19 cellular contexts compared by ENCODE assay signal in genomic region chr5:17090839-17091238, GRCh38.
"Had no signal": no experiment of that assay in that cellular context is flagged by ENCODE, and none has a peak within 500 bp of the region (broad histone marks: within the 10 kb centered on the region; RNA-seq: fewer than 3 reads in every experiment).

No MANE protein-coding gene starts in this region.

- H3K4me1 ChIP-seq: left lung had no signal

- DNase-seq: activated CD4-positive, alpha-beta memory T cell treated with anti-CD3 and anti-CD28 coated beads for 36 hours; activated CD4-positive, alpha-beta T cell treated with anti-CD3 and anti-CD28 coated beads for 48 hours; activated CD4-positive, CD25-positive, alpha-beta regulatory T cell; activated naive CD4-positive, alpha-beta T cell treated with Interleukin-2 at 50 U/mL for 16 hours; activated naive CD8-positive, alpha-beta T cell treated with anti-CD3 and anti-CD28 coated beads for 36 hours; activated T-cell treated with anti-CD3 and anti-CD28 coated beads, Interleukin-2, amount 50 U/mL, for 48 hours; central memory CD4-positive, alpha-beta T cell; effector memory CD8-positive, alpha-beta T cell; foreskin melanocyte; immature natural killer cell; left lung; naive thymus-derived CD8-positive, alpha-beta T cell; retina; stimulated activated CD4-positive, alpha-beta T cell treated with anti-CD3 and anti-CD28 coated beads, Interleukin-4, amount 100 ng/mL, for 1 hour; stimulated activated naive CD8-positive, alpha-beta T cell treated with anti-CD3 and anti-CD28 coated beads, Interleukin-15, Interleukin-2, amounts not matched to agents 100 U/mL and 50 U/mL, for 24 hours; upper lobe of left lung had no signal

- H3K36me3 ChIP-seq: left lung, upper lobe of left lung had no signal

- H3K27me3 ChIP-seq: hepatocyte, left lung, upper lobe of left lung had no signal

- H3K27ac ChIP-seq: hepatocyte, left lung, upper lobe of left lung had no signal

- ATAC-seq: effector memory CD8-positive, alpha-beta T cell; esophagus mucosa; left lung; naive thymus-derived CD8-positive, alpha-beta T cell; stimulated activated naive CD8-positive, alpha-beta T cell treated with anti-CD3 and anti-CD28 coated beads, Interleukin-15, Interleukin-2, amounts not matched to agents 100 U/mL and 50 U/mL, for 24 hours had no signal

- H3K4me3 ChIP-seq: hepatocyte, left lung, lung, upper lobe of left lung had no signal

- H3K9me3 ChIP-seq: left lung, upper lobe of left lung had no signal
